Comparison of ENCODE assay signal across 16 cellular contexts in genomic region chr6:1950631-1951030, GRCh38.
DNase-seq lines count a peak whose midpoint lies in the region.
"Had no signal": no experiment of that assay in that cellular context is flagged by ENCODE, and none has a peak within 500 bp of the region (broad histone marks: within the 10 kb centered on the region; RNA-seq: fewer than 3 reads in every experiment).

No MANE protein-coding gene starts in this region.

- DNase-seq in NCI-H82 (lab: John Stamatoyannopoulos, UW): peak; percentile 28
- no peak for DNase-seq in NCI-H82 treated with DMSO at 0.1 percent for 48 hours (lab: John Stamatoyannopoulos, UW; ENCODE audit: unreplicated experiment)
- peak; percentile 11 for DNase-seq in NCI-H1694 treated with DMSO at 0.1 percent for 48 hours (lab: John Stamatoyannopoulos, UW)
- DNase-seq in NCI-H524 treated with DMSO at 0.1 percent for 48 hours (lab: John Stamatoyannopoulos, UW): peak; percentile 68
- no peak for DNase-seq in dedifferentiated amniotic fluid mesenchymal stem cell (ENCODE audit: extremely low spot score)
- DNase-seq in A172 (ENCODE audit: low spot score): no peak
- DNase-seq in activated T-cell treated with anti-CD3 and anti-CD28 coated beads for 4 hours: no peak
- DNase-seq in NCI-H128 (lab: John Stamatoyannopoulos, UW; ENCODE audit: unreplicated experiment): no peak
- DNase-seq: 8988T; CD4-positive, CD25-positive, alpha-beta regulatory T cell; CD8-positive, alpha-beta memory T cell; COR-L47; DMS153; DMS79; GOT3; H7 had no signal

Comparison
In these comparisons a context has a peak if more than half of its experiments do, and no peak if none do; other contexts are left out.
1. DNase-seq: peak in NCI-H82 (single experiment), NCI-H1694 treated with DMSO at 0.1 percent for 48 hours (single experiment) and NCI-H524 treated with DMSO at 0.1 percent for 48 hours (single experiment); none in NCI-H82 treated with DMSO at 0.1 percent for 48 hours (single experiment), dedifferentiated amniotic fluid mesenchymal stem cell (single experiment), A172 (single experiment), activated T-cell treated with anti-CD3 and anti-CD28 coated beads for 4 hours (single experiment) and NCI-H128 (single experiment).